9 cellular contexts compared by ENCODE assay signal in the genomic region with DNA sequence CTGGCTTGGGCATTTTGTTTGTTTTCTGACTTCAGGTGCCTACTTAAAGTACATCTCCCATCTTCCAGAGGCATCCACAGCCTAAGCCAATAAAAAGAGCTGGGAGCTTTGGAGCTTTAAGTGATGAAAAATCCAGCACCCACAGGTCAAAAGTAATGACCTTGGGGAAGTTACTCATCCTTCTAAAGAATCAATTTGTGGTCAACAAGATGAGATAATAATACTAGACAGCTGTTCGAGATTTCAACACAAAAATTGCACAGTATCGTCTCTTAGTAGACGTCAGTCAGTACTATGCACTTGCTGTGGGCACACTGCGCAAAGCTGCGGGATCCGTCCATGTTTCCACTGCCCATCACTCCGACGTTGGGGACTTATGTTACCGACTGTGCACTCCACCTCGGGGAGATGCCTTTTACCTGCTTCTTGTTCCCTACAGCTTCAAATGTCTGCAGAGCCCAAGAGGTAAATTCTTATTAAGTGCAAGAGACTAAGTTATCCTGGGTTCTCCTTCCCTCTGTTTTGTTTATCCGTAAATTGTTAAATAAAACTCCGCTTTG. TPM values are rescaled to one million over a fixed set of nuclear protein-coding genes. Genes with fewer than 3 reads are reported as not detected.
A peak's percentile ranks its signal among the peaks of the same experiment; 100 is the strongest.
DNase-seq lines count a peak whose midpoint lies in the region; ATAC-seq and TF ChIP-seq lines count a peak whose summit lies in the region.
"Had no signal": no experiment of that assay in that cellular context is flagged by ENCODE, and none has a peak within 500 bp of the region (broad histone marks: within the 10 kb centered on the region; RNA-seq: fewer than 3 reads in every experiment).

No MANE protein-coding gene starts in this region.

- H3K27ac ChIP-seq in brain microvascular endothelial cell = no peak overlapping the region
- H3K27ac ChIP-seq in transverse colon = peak overlapping the region; percentile 72 to 76 (median 76)

- TF ChIP-seq CTCF in brain microvascular endothelial cell (IDR thresholded peaks at IDR 0.05; ENCODE audit: low read depth, low read length, missing control alignments) = no peak
- TF ChIP-seq CTCF in transverse colon (IDR thresholded peaks at IDR 0.05) = no peak

- no peak for TF ChIP-seq POLR2A in transverse colon (IDR thresholded peaks at IDR 0.05)

- ATAC-seq in memory B cell (ENCODE audit: low read depth) (no peak), HG02884 (IDR thresholded peaks at IDR 0.05; ENCODE audit: unreplicated experiment) (no peak), HG02588 (IDR thresholded peaks at IDR 0.05; ENCODE audit: unreplicated experiment) (no peak)
- ATAC-seq: HCT116 had no signal

- H3K27me3 ChIP-seq in brain microvascular endothelial cell (replicated peaks) = peaks cover 10% of the 10 kb centered on the region
- H3K27me3 ChIP-seq in transverse colon = peaks cover 31% of the 10 kb centered on the region

- intact Hi-C loops in transverse colon (cut with DNase I; ENCODE audit: low total_unique reads) = loop anchor here (10.0 kb wide), 2 partner anchors 112 to 248 kb away; no protein-coding TSS in a partner anchor

- DNase-seq in activated naive CD4-positive, alpha-beta T cell treated with Interleukin-2 at 50 U/mL for 16 hours = peak; percentile 20
- no peak for DNase-seq in activated naive CD4-positive, alpha-beta T cell treated with anti-CD3 and anti-CD28 coated beads, Interleukin-2, amount 50 U/mL, for 16 hours
- peak; percentile 44 for DNase-seq in brain microvascular endothelial cell
- DNase-seq in memory B cell (ENCODE audit: low spot score in 2 of 2) = no peak
- no peak for DNase-seq in transverse colon
- no peak for DNase-seq in globus pallidus (ENCODE audit: low spot score)

- H3K9me3 Mint-ChIP-seq in memory B cell = no peaks in the 10 kb centered on the region

- H3K36me3 ChIP-seq in brain microvascular endothelial cell (replicated peaks) (no peaks in the 10 kb centered on the region), transverse colon (no peaks in the 10 kb centered on the region)

- in situ Hi-C loops in brain microvascular endothelial cell (cut with HindIII; ENCODE audit: low pct_ligation_motif_present, low sequenced_read_pairs) (no loop called here), transverse colon (cut with MboI; ENCODE audit: low pct_ligation_motif_present in 1 of 4, low pct_unique_long_range_greater_than_20kb in 1 of 4, low sequenced_read_pairs in 3 of 4) (loop anchor here (10.0 kb wide), 2 partner anchors 228 to 238 kb away; no protein-coding TSS in a partner anchor)

- H3K4me3 Mint-ChIP-seq in memory B cell = peak overlapping the region; percentile 53

- H3K36me3 Mint-ChIP-seq in memory B cell = no peaks in the 10 kb centered on the region

- H3K27me3 Mint-ChIP-seq in memory B cell = peaks cover 18% of the 10 kb centered on the region

- no peak for TF ChIP-seq EP300 in transverse colon (IDR thresholded peaks at IDR 0.05; ENCODE audit: low read depth)

- H3K4me3 ChIP-seq in brain microvascular endothelial cell (ENCODE audit: low read depth, low read length) (no peak overlapping the region), transverse colon (peak overlapping the region; percentile 18 to 67 (median 47))

- no peak overlapping the region for H3K27ac Mint-ChIP-seq in memory B cell

- 55 to 82% methylated on average over 2 to 12 of the region's 12 CpGs for WGBS in transverse colon (ENCODE audit: low coverage in 1 of 2), 2 donors

- no peaks in the 10 kb centered on the region for H3K9me3 ChIP-seq in transverse colon

- peaks cover 9% of the 10 kb centered on the region for H3K4me1 Mint-ChIP-seq in memory B cell

- peaks cover 0 to 21% (median 9%) of the 10 kb centered on the region in 4 donors for H3K4me1 ChIP-seq in transverse colon

RNA-seq across cellular contexts. Expression of gene ST8SIA1, which starts 1.2 kb away (rescaled TPM):
- total RNA-seq in transverse colon = 1 to 10 TPM; 1.4 to 4.5 (median 3.9) TPM

Comparison
In these comparisons a context has a peak if more than half of its experiments do, and no peak if none do; other contexts are left out.
1. DNase-seq: peak in activated naive CD4-positive, alpha-beta T cell treated with Interleukin-2 at 50 U/mL for 16 hours (single experiment) and brain microvascular endothelial cell (single experiment); none in activated naive CD4-positive, alpha-beta T cell treated with anti-CD3 and anti-CD28 coated beads, Interleukin-2, amount 50 U/mL, for 16 hours (single experiment), memory B cell (0 of 2), transverse colon (single experiment) and globus pallidus (single experiment).